Comparison of ENCODE assay signal across 2 cellular contexts in genomic region chr19:39309305-39309670, GRCh38.
TF ChIP-seq lines count a peak whose summit lies in the region.
"Not testable (repeated sequence)": the region's sequence is repeated elsewhere in the genome, so short reads cannot be mapped to it uniquely, and the experiment has no call there.

No MANE protein-coding gene starts in this region.

TF ChIP-seq in HEK293, 187 proteins besides CTCF, POLR2A, EP300 and RAD21:
- TF ChIP-seq, protein P1, sequence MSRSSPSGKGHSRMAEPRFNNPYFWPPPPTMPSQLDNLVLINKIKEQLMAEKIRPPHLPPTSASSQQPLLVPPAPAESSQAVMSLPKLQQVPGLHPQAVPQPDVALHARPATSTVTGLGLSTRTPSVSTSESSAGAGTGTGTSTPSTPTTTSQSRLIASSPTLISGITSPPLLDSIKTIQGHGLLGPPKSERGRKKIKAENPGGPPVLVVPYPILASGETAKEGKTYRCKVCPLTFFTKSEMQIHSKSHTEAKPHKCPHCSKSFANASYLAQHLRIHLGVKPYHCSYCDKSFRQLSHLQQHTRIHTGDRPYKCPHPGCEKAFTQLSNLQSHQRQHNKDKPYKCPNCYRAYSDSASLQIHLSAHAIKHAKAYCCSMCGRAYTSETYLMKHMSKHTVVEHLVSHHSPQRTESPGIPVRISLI (tag by site-specific recombination; IDR thresholded peaks at IDR 0.05) = peak; percentile 93
- 0 out of 2 replicates have a peak, but pooled peaks have one; percentile 34 for TF ChIP-seq ZBTB48 (tag by site-specific recombination; IDR thresholded peaks at IDR 0.05)

TF ChIP-seq in K562, 482 proteins besides CTCF, POLR2A, EP300 and RAD21:
- TF ChIP-seq BCOR (IDR thresholded peaks at IDR 0.05) = 0 out of 2 replicates have a peak, but pooled peaks have one; percentile 5
- TF ChIP-seq MTA1 (IDR thresholded peaks at IDR 0.05; ENCODE audit: borderline replicate concordance) = 0 out of 2 replicates have a peak, but pooled peaks have one; percentile 3
- not testable (repeated sequence) for TF ChIP-seq CREB1 (IDR thresholded peaks at IDR 0.05)
- 0 out of 2 replicates have a peak, but pooled peaks have one; percentile 10 for TF ChIP-seq CREB1 (CRISPR knock-in tag; IDR thresholded peaks at IDR 0.05)
- peak; percentile 17; the same call in 1 of the 2 replicates for TF ChIP-seq LCOR (CRISPR knock-in tag; IDR thresholded peaks at IDR 0.05)
- peak; percentile 22 for TF ChIP-seq POLR3A (IDR thresholded peaks at IDR 0.05; ENCODE audit: borderline replicate concordance, extremely low read depth, insufficient read depth, insufficient read length)
- peak; percentile 27; the same call in 1 of the 2 replicates for TF ChIP-seq FOXP1 (CRISPR knock-in tag; IDR thresholded peaks at IDR 0.05)
- TF ChIP-seq EHMT2 (IDR thresholded peaks at IDR 0.05) = 0 out of 2 replicates have a peak, but pooled peaks have one; percentile 4
- TF ChIP-seq ADNP (tag; IDR thresholded peaks at IDR 0.05) = peak; percentile 81
- TF ChIP-seq ZNF512 (tag; IDR thresholded peaks at IDR 0.05) = peak; percentile 61
